8 cellular contexts compared by ENCODE assay signal in genomic region chr11:236774-237767, GRCh38. TPM values are rescaled to one million over a fixed set of nuclear protein-coding genes. Genes with fewer than 3 reads are reported as not detected.
A peak's percentile ranks its signal among the peaks of the same experiment; 100 is the strongest.
DNase-seq lines count a peak whose midpoint lies in the region; TF ChIP-seq lines count a peak whose summit lies in the region.

Gene PSMD13 (plus strand): TSS chr11:236976. CDS start chr11:237050, 74 bp downstream.

- intact Hi-C loops in Calu3 (cut with micrococcal nuclease; ENCODE audit: unreplicated experiment) (no loop called here), esophagus squamous epithelium (cut with DNase I) (loop anchor here (10.0 kb wide), 1 partner anchor 268 kb away; the partner anchor contains the start of gene RNH1)

- H3K27me3 ChIP-seq in esophagus squamous epithelium, result no peaks in the 10 kb centered on the region

- DNase-seq in Calu3 (peak; percentile 89), GM20000 (ENCODE audit: low spot score) (peak; percentile 95), HUDEP-2 (lab: John Stamatoyannopoulos, UW; ENCODE audit: unreplicated experiment in 76 of 76) (peak in 69 of 76 experiments; percentile 17 to 83 (median 65)), OCI-M2 (lab: John Stamatoyannopoulos, UW; ENCODE audit: unreplicated experiment) (peak; percentile 24), esophagus squamous epithelium (lab: John Stamatoyannopoulos, UW) (peak; percentile 34), myocyte (ENCODE audit: low read depth) (peak; percentile 86)
- peak; percentile 91 to 95 for DNase-seq in activated T-cell treated with anti-CD3 and anti-CD28 coated beads, Interleukin-2, amount 50 U/mL, for 48 hours
- DNase-seq in stimulated activated CD8-positive, alpha-beta memory T cell treated with anti-CD3 and anti-CD28 coated beads, Interleukin-7, amount 100 ng/mL, for 48 hours (ENCODE audit: extremely low read depth in 1 of 2, low read depth in 1 of 2), result peak; percentile 87

- H3K27ac Mint-ChIP-seq in Calu3 (ENCODE audit: unreplicated experiment), result peak within 1 kb of the TSS; percentile 70

- no peaks in the 10 kb centered on the region for H3K27me3 Mint-ChIP-seq in Calu3 (ENCODE audit: unreplicated experiment)

- peak in 2 of 4 donors; percentile 19 to 63 for TF ChIP-seq POLR2A in esophagus squamous epithelium (IDR thresholded peaks at IDR 0.05)

- H3K4me1 ChIP-seq in esophagus squamous epithelium, result peaks cover 11 to 35% (median 22%) of the 10 kb centered on the region in 3 donors

- H3K4me3 Mint-ChIP-seq in Calu3 (ENCODE audit: low read depth, unreplicated experiment), result peak within 1 kb of the TSS; percentile 96

- no peaks in the 10 kb centered on the region for H3K9me3 ChIP-seq in esophagus squamous epithelium

- peaks cover 19% of the 10 kb centered on the region for H3K4me1 Mint-ChIP-seq in Calu3 (ENCODE audit: low read depth, unreplicated experiment)

- BruUV-seq in Calu3 (replicated peaks; lab: Mats Ljungman, UMichigan), result TSS peak; percentile 40

- no peak for TF ChIP-seq CTCF in Calu3 (IDR thresholded peaks at IDR 0.05; ENCODE audit: unreplicated experiment)
- TF ChIP-seq CTCF in GM20000 (IDR thresholded peaks at IDR 0.05; ENCODE audit: extremely low read depth, missing control alignments), result no peak
- no peak for TF ChIP-seq CTCF in esophagus squamous epithelium (IDR thresholded peaks at IDR 0.05)

- peak within 1 kb of the TSS; percentile 87 to 99 (median 98) for H3K27ac ChIP-seq in esophagus squamous epithelium

- H3K36me3 Mint-ChIP-seq in Calu3 (ENCODE audit: insufficient read depth, unreplicated experiment), result peaks cover 56% of the 10 kb centered on the region

- WGBS in esophagus squamous epithelium, 2 donors, result 3 to 9% methylated on average over 10 to 13 of the region's 62 CpGs

- peaks cover 0 to 36% (median 9%) of the 10 kb centered on the region in 3 donors for H3K36me3 ChIP-seq in esophagus squamous epithelium

- CTCF ChIA-PET in Calu3 (lab: Charles Lee), result interaction anchor here (0.6 to 1.1 kb wide), 3 partner anchors 14 to 30 kb away, joined by 3 to 7 read pairs (median 5); partner anchors contain the start of genes BET1L and RIC8A

- no peaks in the 10 kb centered on the region for H3K9me3 Mint-ChIP-seq in Calu3 (ENCODE audit: low read depth, unreplicated experiment)

- H3K4me3 ChIP-seq in esophagus squamous epithelium, result peak within 1 kb of the TSS; percentile 60 to 87 (median 84)

RNA-seq across cellular contexts. Expression of gene PSMD13, which starts in this region (rescaled TPM):
- 165 and 172 TPM in 2 replicates for total RNA-seq in Calu3 (2022)
- total RNA-seq in esophagus squamous epithelium, result 100 to 1,000 TPM in 2 of 4 donors, 10 to 100 TPM in 2; 46.4 to 116 (median 105) TPM
- total RNA-seq in myocyte, result 104 and 116 TPM in 2 replicates
- 139 TPM for polyA plus RNA-seq in myocyte (2012)

Comparison
In these comparisons a context has a peak if more than half of its experiments do, and no peak if none do; other contexts are left out.
1. Peak in every context shown above with its lines: DNase-seq, H3K4me3 ChIP-seq and H3K27ac ChIP-seq.
2. DNase-seq: peak in every context shown above with its lines; median percentile 95 in GM20000; 93 in activated T-cell treated with anti-CD3 and anti-CD28 coated beads, Interleukin-2, amount 50 U/mL, for 48 hours; 89 in Calu3; 87 in stimulated activated CD8-positive, alpha-beta memory T cell treated with anti-CD3 and anti-CD28 coated beads, Interleukin-7, amount 100 ng/mL, for 48 hours; 86 in myocyte; 65 in HUDEP-2; 34 in esophagus squamous epithelium; 24 in OCI-M2.